Comparison of ENCODE assay signal across 1 cellular context in the genomic region with DNA sequence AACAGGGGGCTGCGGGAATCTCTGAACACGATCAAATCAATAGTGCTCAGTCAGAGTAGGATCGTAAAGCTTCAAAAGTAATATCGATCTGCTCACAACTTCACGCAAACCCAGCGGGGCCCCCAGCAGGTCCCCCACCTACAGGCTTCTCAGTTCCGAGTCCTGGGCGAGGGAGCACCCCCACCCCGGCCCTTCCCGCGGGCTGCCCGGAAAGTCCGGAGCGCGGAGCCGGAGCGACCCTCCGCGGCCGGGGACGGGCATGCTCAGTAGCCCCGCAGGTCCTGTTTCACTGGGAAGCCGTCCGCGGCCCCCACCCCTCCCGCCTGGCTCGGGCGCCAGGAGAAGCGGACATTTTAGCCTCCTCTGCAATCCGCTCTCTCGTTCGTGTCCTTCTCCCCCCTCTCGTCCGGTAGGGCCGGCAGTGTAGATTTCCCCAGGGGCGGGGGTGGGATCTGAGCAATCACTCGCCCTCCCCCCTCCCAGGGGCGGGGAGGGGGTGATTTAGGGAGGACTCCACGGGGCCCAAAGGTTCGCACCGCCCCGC.
TF ChIP-seq lines count a peak whose summit lies in the region.

No MANE protein-coding gene starts in this region.

TF ChIP-seq in HepG2, 621 proteins besides CTCF, POLR2A, EP300 and RAD21 (continued from another document and continues in another):
- TF ChIP-seq ZNF274 (CRISPR knock-in tag; IDR thresholded peaks at IDR 0.05): no peak
- TF ChIP-seq NFYC (CRISPR knock-in tag; IDR thresholded peaks at IDR 0.05): peak; percentile 39; the same call in 1 of the 2 replicates
- TF ChIP-seq CHD2 (IDR thresholded peaks at IDR 0.05; ENCODE audit: low read depth, low read length): peak; percentile 52; the same call in 1 of the 2 replicates
- TF ChIP-seq ZNF124 (CRISPR knock-in tag; IDR thresholded peaks at IDR 0.05): peak; percentile 52; the same call in 1 of the 2 replicates
- peak in 1 of 2 experiments; percentile 95; a peak in 2 of 4 replicates for TF ChIP-seq KLF16 (CRISPR knock-in tag; IDR thresholded peaks at IDR 0.05)
- no peak; the same call in 1 of the 2 replicates for TF ChIP-seq SIN3B (IDR thresholded peaks at IDR 0.05; ENCODE audit: low read length)
- peak; percentile 67 for TF ChIP-seq HDAC1 (CRISPR knock-in tag; IDR thresholded peaks at IDR 0.05)
- TF ChIP-seq PHF21A (CRISPR knock-in tag; IDR thresholded peaks at IDR 0.05): no peak
- no peak for TF ChIP-seq ZNF44 (CRISPR knock-in tag; IDR thresholded peaks at IDR 0.05)
- no peak for TF ChIP-seq AKAP8 (CRISPR knock-in tag; IDR thresholded peaks at IDR 0.05)
- TF ChIP-seq KMT2A (CRISPR knock-in tag; IDR thresholded peaks at IDR 0.05): peak; percentile 76
- TF ChIP-seq ZNF841 (CRISPR knock-in tag; IDR thresholded peaks at IDR 0.05; ENCODE audit: borderline replicate concordance): no peak
- TF ChIP-seq MED13 (CRISPR knock-in tag; IDR thresholded peaks at IDR 0.05): no peak
- peak; percentile 29; the same call in 1 of the 2 replicates for TF ChIP-seq GABPA (IDR thresholded peaks at IDR 0.05; ENCODE audit: low read depth, low read length)
- no peak for TF ChIP-seq GABPA (CRISPR knock-in tag; IDR thresholded peaks at IDR 0.05; ENCODE audit: low read depth)
- peak; percentile 96 for TF ChIP-seq ZNF263 (CRISPR knock-in tag; IDR thresholded peaks at IDR 0.05)
- TF ChIP-seq, protein P1, sequence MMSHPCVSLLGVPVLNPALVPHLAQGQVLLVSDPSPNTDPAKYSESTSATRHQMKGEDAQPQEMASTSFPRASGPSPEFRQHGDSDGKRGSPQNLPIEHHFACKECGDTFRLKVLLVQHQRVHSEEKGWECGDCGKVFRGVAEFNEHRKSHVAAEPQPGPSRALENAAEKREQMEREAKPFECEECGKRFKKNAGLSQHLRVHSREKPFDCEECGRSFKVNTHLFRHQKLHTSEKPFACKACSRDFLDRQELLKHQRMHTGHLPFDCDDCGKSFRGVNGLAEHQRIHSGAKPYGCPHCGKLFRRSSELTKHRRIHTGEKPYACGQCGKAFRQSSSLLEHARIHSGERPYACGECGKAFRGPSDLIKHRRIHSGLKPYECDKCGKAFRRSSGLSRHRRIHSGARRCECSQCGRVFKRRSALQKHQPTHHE (CRISPR knock-in tag; IDR thresholded peaks at IDR 0.05; ENCODE audit: borderline replicate concordance): peak; percentile 74
- peak; percentile 93 for TF ChIP-seq NCOA1 (CRISPR knock-in tag; IDR thresholded peaks at IDR 0.05)
- TF ChIP-seq, protein P2, sequence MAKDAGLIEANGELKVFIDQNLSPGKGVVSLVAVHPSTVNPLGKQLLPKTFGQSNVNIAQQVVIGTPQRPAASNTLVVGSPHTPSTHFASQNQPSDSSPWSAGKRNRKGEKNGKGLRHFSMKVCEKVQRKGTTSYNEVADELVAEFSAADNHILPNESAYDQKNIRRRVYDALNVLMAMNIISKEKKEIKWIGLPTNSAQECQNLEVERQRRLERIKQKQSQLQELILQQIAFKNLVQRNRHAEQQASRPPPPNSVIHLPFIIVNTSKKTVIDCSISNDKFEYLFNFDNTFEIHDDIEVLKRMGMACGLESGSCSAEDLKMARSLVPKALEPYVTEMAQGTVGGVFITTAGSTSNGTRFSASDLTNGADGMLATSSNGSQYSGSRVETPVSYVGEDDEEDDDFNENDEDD (CRISPR knock-in tag; IDR thresholded peaks at IDR 0.05; ENCODE audit: borderline replicate concordance): peak; percentile 77; the same call in 1 of the 2 replicates
- TF ChIP-seq ZNF292 (CRISPR knock-in tag; IDR thresholded peaks at IDR 0.05; ENCODE audit: borderline replicate concordance, low read depth): peak; percentile 29; the same call in 1 of the 2 replicates
- no peak for TF ChIP-seq ZMYM2 (CRISPR knock-in tag; IDR thresholded peaks at IDR 0.05)
- peak; percentile 54 for TF ChIP-seq MED8 (CRISPR knock-in tag; IDR thresholded peaks at IDR 0.05; ENCODE audit: insufficient replicate concordance)
- no peak; the same call in 1 of the 2 replicates for TF ChIP-seq MEIS1 (CRISPR knock-in tag; IDR thresholded peaks at IDR 0.05; ENCODE audit: borderline replicate concordance)
- TF ChIP-seq, protein P3, sequence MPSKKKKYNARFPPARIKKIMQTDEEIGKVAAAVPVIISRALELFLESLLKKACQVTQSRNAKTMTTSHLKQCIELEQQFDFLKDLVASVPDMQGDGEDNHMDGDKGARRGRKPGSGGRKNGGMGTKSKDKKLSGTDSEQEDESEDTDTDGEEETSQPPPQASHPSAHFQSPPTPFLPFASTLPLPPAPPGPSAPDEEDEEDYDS (CRISPR knock-in tag; IDR thresholded peaks at IDR 0.05): peak; percentile 27; the same call in 1 of the 2 replicates
- peak; percentile 80 for TF ChIP-seq CCDC6 (CRISPR knock-in tag; IDR thresholded peaks at IDR 0.05)
- TF ChIP-seq BRCA1 (CRISPR knock-in tag; IDR thresholded peaks at IDR 0.05): peak; percentile 69; the same call in 1 of the 2 replicates
- 0 out of 2 replicates have a peak, but pooled peaks have one; percentile 58 for TF ChIP-seq ZNF775 (CRISPR knock-in tag; IDR thresholded peaks at IDR 0.05; ENCODE audit: borderline replicate concordance)
- TF ChIP-seq RFXAP (CRISPR knock-in tag; IDR thresholded peaks at IDR 0.05; ENCODE audit: borderline replicate concordance): peak; percentile 71; the same call in 1 of the 2 replicates
- peak; percentile 62 for TF ChIP-seq STAG1 (CRISPR knock-in tag; IDR thresholded peaks at IDR 0.05)
- no peak for TF ChIP-seq HNRNPH1 (optimal IDR thresholded peaks at IDR 0.05; ENCODE audit: low read depth, low read length)
- TF ChIP-seq TOE1 (CRISPR knock-in tag; IDR thresholded peaks at IDR 0.05): no peak
- TF ChIP-seq RBM22 (optimal IDR thresholded peaks at IDR 0.05; ENCODE audit: low read length): no peak
- TF ChIP-seq ZFAT (CRISPR knock-in tag; conservative IDR thresholded peaks at IDR 0.05): no peak
- TF ChIP-seq, protein P4, sequence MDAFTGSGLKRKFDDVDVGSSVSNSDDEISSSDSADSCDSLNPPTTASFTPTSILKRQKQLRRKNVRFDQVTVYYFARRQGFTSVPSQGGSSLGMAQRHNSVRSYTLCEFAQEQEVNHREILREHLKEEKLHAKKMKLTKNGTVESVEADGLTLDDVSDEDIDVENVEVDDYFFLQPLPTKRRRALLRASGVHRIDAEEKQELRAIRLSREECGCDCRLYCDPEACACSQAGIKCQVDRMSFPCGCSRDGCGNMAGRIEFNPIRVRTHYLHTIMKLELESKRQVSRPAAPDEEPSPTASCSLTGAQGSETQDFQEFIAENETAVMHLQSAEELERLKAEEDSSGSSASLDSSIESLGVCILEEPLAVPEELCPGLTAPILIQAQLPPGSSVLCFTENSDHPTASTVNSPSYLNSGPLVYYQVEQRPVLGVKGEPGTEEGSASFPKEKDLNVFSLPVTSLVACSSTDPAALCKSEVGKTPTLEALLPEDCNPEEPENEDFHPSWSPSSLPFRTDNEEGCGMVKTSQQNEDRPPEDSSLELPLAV (CRISPR knock-in tag; conservative IDR thresholded peaks at IDR 0.05; ENCODE audit: low read depth): 0 out of 2 replicates have a peak, but pooled peaks have one; percentile 8
- TF ChIP-seq HNF4A (CRISPR knock-in tag; IDR thresholded peaks at IDR 0.05): peak; percentile 57; the same call in 1 of the 2 replicates
- peak; percentile 70 for TF ChIP-seq GATAD2A (CRISPR knock-in tag; IDR thresholded peaks at IDR 0.05)
- TF ChIP-seq THAP11 (CRISPR knock-in tag; IDR thresholded peaks at IDR 0.05): peak; percentile 78
- TF ChIP-seq ZBTB7A (CRISPR knock-in tag; IDR thresholded peaks at IDR 0.05): peak; percentile 80
- peak; percentile 26; the same call in 1 of the 2 replicates for TF ChIP-seq SRF (IDR thresholded peaks at IDR 0.05; ENCODE audit: low read depth, low read length)
- no peak for TF ChIP-seq ZNF282 (IDR thresholded peaks at IDR 0.05; ENCODE audit: partially characterized antibody)
- no peak; the same call in 1 of the 2 replicates for TF ChIP-seq SAFB2 (CRISPR knock-in tag; IDR thresholded peaks at IDR 0.05; ENCODE audit: borderline replicate concordance, low read depth)
- TF ChIP-seq, protein P5, sequence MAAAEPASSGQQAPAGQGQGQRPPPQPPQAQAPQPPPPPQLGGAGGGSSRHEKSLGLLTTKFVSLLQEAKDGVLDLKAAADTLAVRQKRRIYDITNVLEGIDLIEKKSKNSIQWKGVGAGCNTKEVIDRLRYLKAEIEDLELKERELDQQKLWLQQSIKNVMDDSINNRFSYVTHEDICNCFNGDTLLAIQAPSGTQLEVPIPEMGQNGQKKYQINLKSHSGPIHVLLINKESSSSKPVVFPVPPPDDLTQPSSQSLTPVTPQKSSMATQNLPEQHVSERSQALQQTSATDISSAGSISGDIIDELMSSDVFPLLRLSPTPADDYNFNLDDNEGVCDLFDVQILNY (CRISPR knock-in tag; conservative IDR thresholded peaks at IDR 0.05): peak; percentile 95
- 0 out of 2 replicates have a peak, but pooled peaks have one; percentile 24 for TF ChIP-seq RCOR2 (CRISPR knock-in tag; IDR thresholded peaks at IDR 0.05)
- TF ChIP-seq RBM39 (IDR thresholded peaks at IDR 0.05; ENCODE audit: low read depth, low read length, poor library complexity, severe bottlenecking): peak; percentile 90
- peak; percentile 49; the same call in 1 of the 2 replicates for TF ChIP-seq ISL2 (CRISPR knock-in tag; IDR thresholded peaks at IDR 0.05)
- peak; percentile 80; the same call in 1 of the 2 replicates for TF ChIP-seq KLF6 (CRISPR knock-in tag; IDR thresholded peaks at IDR 0.05)
- TF ChIP-seq, protein P6, sequence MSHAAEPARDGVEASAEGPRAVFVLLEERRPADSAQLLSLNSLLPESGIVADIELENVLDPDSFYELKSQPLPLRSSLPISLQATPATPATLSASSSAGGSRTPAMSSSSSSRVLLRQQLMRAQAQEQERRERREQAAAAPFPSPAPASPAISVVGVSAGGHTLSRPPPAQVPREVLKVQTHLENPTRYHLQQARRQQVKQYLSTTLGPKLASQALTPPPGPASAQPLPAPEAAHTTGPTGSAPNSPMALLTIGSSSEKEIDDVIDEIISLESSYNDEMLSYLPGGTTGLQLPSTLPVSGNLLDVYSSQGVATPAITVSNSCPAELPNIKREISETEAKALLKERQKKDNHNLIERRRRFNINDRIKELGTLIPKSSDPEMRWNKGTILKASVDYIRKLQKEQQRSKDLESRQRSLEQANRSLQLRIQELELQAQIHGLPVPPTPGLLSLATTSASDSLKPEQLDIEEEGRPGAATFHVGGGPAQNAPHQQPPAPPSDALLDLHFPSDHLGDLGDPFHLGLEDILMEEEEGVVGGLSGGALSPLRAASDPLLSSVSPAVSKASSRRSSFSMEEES (CRISPR knock-in tag; IDR thresholded peaks at IDR 0.05): peak; percentile 52; the same call in 1 of the 2 replicates
- peak; percentile 37; the same call in 1 of the 2 replicates for TF ChIP-seq ZNF34 (CRISPR knock-in tag; IDR thresholded peaks at IDR 0.05; ENCODE audit: borderline replicate concordance)
- TF ChIP-seq, protein P7, sequence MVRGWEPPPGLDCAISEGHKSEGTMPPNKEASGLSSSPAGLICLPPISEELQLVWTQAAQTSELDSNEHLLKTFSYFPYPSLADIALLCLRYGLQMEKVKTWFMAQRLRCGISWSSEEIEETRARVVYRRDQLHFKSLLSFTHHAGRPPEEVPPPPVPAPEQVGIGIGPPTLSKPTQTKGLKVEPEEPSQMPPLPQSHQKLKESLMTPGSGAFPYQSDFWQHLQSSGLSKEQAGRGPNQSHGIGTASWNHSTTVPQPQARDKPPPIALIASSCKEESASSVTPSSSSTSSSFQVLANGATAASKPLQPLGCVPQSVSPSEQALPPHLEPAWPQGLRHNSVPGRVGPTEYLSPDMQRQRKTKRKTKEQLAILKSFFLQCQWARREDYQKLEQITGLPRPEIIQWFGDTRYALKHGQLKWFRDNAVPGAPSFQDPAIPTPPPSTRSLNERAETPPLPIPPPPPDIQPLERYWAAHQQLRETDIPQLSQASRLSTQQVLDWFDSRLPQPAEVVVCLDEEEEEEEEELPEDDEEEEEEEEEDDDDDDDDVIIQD (CRISPR knock-in tag; IDR thresholded peaks at IDR 0.05; ENCODE audit: low read depth): no peak
- TF ChIP-seq, protein P8, sequence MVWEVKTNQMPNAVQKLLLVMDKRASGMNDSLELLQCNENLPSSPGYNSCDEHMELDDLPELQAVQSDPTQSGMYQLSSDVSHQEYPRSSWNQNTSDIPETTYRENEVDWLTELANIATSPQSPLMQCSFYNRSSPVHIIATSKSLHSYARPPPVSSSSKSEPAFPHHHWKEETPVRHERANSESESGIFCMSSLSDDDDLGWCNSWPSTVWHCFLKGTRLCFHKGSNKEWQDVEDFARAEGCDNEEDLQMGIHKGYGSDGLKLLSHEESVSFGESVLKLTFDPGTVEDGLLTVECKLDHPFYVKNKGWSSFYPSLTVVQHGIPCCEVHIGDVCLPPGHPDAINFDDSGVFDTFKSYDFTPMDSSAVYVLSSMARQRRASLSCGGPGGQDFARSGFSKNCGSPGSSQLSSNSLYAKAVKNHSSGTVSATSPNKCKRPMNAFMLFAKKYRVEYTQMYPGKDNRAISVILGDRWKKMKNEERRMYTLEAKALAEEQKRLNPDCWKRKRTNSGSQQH (CRISPR knock-in tag; IDR thresholded peaks at IDR 0.05; ENCODE audit: low read depth): peak; percentile 38; the same call in 1 of the 2 replicates
- TF ChIP-seq ZIK1 (CRISPR knock-in tag; IDR thresholded peaks at IDR 0.05; ENCODE audit: borderline replicate concordance, low read depth): no peak; the same call in 1 of the 2 replicates
- TF ChIP-seq, protein P9, sequence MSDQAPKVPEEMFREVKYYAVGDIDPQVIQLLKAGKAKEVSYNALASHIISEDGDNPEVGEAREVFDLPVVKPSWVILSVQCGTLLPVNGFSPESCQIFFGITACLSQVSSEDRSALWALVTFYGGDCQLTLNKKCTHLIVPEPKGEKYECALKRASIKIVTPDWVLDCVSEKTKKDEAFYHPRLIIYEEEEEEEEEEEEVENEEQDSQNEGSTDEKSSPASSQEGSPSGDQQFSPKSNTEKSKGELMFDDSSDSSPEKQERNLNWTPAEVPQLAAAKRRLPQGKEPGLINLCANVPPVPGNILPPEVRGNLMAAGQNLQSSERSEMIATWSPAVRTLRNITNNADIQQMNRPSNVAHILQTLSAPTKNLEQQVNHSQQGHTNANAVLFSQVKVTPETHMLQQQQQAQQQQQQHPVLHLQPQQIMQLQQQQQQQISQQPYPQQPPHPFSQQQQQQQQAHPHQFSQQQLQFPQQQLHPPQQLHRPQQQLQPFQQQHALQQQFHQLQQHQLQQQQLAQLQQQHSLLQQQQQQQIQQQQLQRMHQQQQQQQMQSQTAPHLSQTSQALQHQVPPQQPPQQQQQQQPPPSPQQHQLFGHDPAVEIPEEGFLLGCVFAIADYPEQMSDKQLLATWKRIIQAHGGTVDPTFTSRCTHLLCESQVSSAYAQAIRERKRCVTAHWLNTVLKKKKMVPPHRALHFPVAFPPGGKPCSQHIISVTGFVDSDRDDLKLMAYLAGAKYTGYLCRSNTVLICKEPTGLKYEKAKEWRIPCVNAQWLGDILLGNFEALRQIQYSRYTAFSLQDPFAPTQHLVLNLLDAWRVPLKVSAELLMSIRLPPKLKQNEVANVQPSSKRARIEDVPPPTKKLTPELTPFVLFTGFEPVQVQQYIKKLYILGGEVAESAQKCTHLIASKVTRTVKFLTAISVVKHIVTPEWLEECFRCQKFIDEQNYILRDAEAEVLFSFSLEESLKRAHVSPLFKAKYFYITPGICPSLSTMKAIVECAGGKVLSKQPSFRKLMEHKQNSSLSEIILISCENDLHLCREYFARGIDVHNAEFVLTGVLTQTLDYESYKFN (CRISPR knock-in tag; conservative IDR thresholded peaks at IDR 0.05): peak; percentile 63; the same call in 1 of the 2 replicates
- TF ChIP-seq SNAPC2 (CRISPR knock-in tag; IDR thresholded peaks at IDR 0.05): no peak; the same call in none of the 2 replicates
- TF ChIP-seq GPN1 (CRISPR knock-in tag; IDR thresholded peaks at IDR 0.05; ENCODE audit: borderline replicate concordance): no peak
- TF ChIP-seq ZNF251 (CRISPR knock-in tag; IDR thresholded peaks at IDR 0.05): no peak
- TF ChIP-seq NR2F2 (IDR thresholded peaks at IDR 0.05; ENCODE audit: borderline replicate concordance, low read depth): no peak
- peak; percentile 68 for TF ChIP-seq ZNF792 (CRISPR knock-in tag; IDR thresholded peaks at IDR 0.05)
